Comparison of ENCODE assay signal across 11 cellular contexts in the genomic region with DNA sequence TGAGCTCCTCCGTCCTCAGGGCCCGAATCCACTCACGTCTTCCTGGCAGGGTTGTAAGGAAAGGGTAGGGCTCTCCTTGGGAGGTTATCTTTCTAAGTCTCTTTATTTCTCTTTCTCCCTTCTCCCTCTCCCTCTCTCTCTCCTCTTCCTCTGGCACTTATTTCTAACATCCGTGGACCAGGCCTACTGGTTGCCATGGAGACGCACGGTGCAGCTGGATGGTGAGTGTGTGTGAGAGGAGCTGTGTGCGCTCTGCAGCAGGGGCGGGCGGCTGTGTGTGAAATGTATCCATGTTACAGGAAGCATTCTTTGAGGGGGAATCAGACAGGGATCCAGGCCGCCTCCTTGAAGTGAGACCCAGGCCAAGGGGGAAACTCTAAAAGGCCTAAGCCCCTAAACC. TPM values are rescaled to one million over a fixed set of nuclear protein-coding genes. Genes with fewer than 3 reads are reported as not detected.
A peak's percentile ranks its signal among the peaks of the same experiment; 100 is the strongest.
DNase-seq lines count a peak whose midpoint lies in the region; ATAC-seq, FAIRE-seq and TF ChIP-seq lines count a peak whose summit lies in the region.
"Had no signal": no experiment of that assay in that cellular context is flagged by ENCODE, and none has a peak within 500 bp of the region (broad histone marks: within the 10 kb centered on the region; RNA-seq: fewer than 3 reads in every experiment).

No MANE protein-coding gene starts in this region.

- H3K4me1 ChIP-seq in BLaER1 treated with 17β-estradiol and CSF1 and Interleukin-3, amounts not matched to agents 10 nM and 100 nM: peaks cover 50 to 82% (median 75%) of the 10 kb centered on the region in 10 experiments
- H3K4me1 ChIP-seq in kidney (ENCODE audit: control insufficient read depth in 1 of 2, insufficient read depth in 1 of 2, low read depth in 1 of 2, low read length in 2 of 2): peaks cover 53 to 55% of the 10 kb centered on the region in 2 donors

- no peaks in the 10 kb centered on the region for H3K36me3 ChIP-seq in BLaER1 treated with 17β-estradiol and CSF1 and Interleukin-3, amounts not matched to agents 10 nM and 100 nM
- H3K36me3 ChIP-seq in kidney (ENCODE audit: control insufficient read depth in 1 of 2, insufficient read depth in 2 of 2, low read length in 2 of 2): no peaks in the 10 kb centered on the region

- peak overlapping the region; percentile 99 for H3K27ac Mint-ChIP-seq in WTC11
- H3K27ac Mint-ChIP-seq: activated naive CD4-positive, alpha-beta T cell treated with anti-CD3 and anti-CD28 coated beads for 36 hours had no signal

- no peaks in the 10 kb centered on the region for H3K9me3 Mint-ChIP-seq in WTC11
- H3K9me3 Mint-ChIP-seq: activated naive CD4-positive, alpha-beta T cell treated with anti-CD3 and anti-CD28 coated beads for 36 hours; immature natural killer cell had no signal

- H3K27me3 Mint-ChIP-seq in WTC11 (ENCODE audit: low read depth): no peaks in the 10 kb centered on the region

- H3K36me3 Mint-ChIP-seq in WTC11: peaks cover 6% of the 10 kb centered on the region
- H3K36me3 Mint-ChIP-seq: immature natural killer cell had no signal

- no peak overlapping the region for H3K4me3 ChIP-seq in BLaER1 treated with 17β-estradiol and CSF1 and Interleukin-3, amounts not matched to agents 10 nM and 100 nM
- H3K4me3 ChIP-seq in kidney (ENCODE audit: low read length in 2 of 2): no peak overlapping the region

- H3K9me3 ChIP-seq in BLaER1 treated with 17β-estradiol and CSF1 and Interleukin-3, amounts not matched to agents 10 nM and 100 nM (replicated peaks in 1 of 11): no peaks in the 10 kb centered on the region
- H3K9me3 ChIP-seq in kidney (ENCODE audit: control insufficient read depth in 1 of 2, low read length in 2 of 2): no peaks in the 10 kb centered on the region

- H3K4me2 ChIP-seq in BLaER1 treated with 17β-estradiol and CSF1 and Interleukin-3, amounts not matched to agents 10 nM and 100 nM: peak overlapping the region; percentile 45 to 81 (median 61); a peak in 21 of 22 replicates

- intact Hi-C loops in kidney (cut with DNase I): no loop called here

- TF ChIP-seq CTCF in WTC11 (IDR thresholded peaks at IDR 0.05) (no peak), kidney (IDR thresholded peaks at IDR 0.05; ENCODE audit: borderline replicate concordance, extremely low read depth, insufficient read depth) (no peak)

- H3K4me3 Mint-ChIP-seq in WTC11: peak overlapping the region; percentile 41
- H3K4me3 Mint-ChIP-seq: activated naive CD4-positive, alpha-beta T cell treated with anti-CD3 and anti-CD28 coated beads for 36 hours; immature natural killer cell had no signal

- peak overlapping the region in 2 of 11 experiments; percentile 31 to 43; a peak in 3 of 22 replicates for H3K9ac ChIP-seq in BLaER1 treated with 17β-estradiol and CSF1 and Interleukin-3, amounts not matched to agents 10 nM and 100 nM
- H3K9ac ChIP-seq in kidney (ENCODE audit: low read length in 2 of 2): no peak overlapping the region

- FAIRE-seq in kidney (lab: Jason Lieb, UNC): no peak
- FAIRE-seq: RCC 7860 had no signal

- H4K20me1 ChIP-seq in BLaER1 treated with 17β-estradiol and CSF1 and Interleukin-3, amounts not matched to agents 10 nM and 100 nM: no peaks in the 10 kb centered on the region

- DNase-seq in LHCN-M2 (ENCODE audit: low read depth) (peak; percentile 41), WTC11 (ENCODE audit: low spot score) (peak; percentile 67), kidney (peak; percentile 74), CD1c-positive myeloid dendritic cell (ENCODE audit: extremely low spot score) (no peak), mesenteric fat pad (ENCODE audit: low spot score) (no peak)
- DNase-seq: immature natural killer cell had no signal

- H3K4me1 Mint-ChIP-seq in WTC11: peaks cover 81% of the 10 kb centered on the region

- H3K27ac ChIP-seq in BLaER1 treated with 17β-estradiol and CSF1 and Interleukin-3, amounts not matched to agents 10 nM and 100 nM: peak overlapping the region in 7 of 11 experiments; percentile 7 to 56 (median 35); a peak in 6 of 22 replicates
- peak overlapping the region in 1 of 2 donors; percentile 0 for H3K27ac ChIP-seq in kidney (ENCODE audit: low read depth in 2 of 2, low read length in 2 of 2)

- POLR2A ChIA-PET in WTC11 (lab: Charles Lee): interaction anchor here (0.5 to 2.9 kb wide), 12 partner anchors 10 to 144 kb away, joined by 3 to 18 read pairs (median 6); a partner anchor contains a TSS

- no peak for ATAC-seq in WTC11
- no peak for ATAC-seq in HG02759 (IDR thresholded peaks at IDR 0.05; ENCODE audit: unreplicated experiment)
- ATAC-seq in GM18868 (IDR thresholded peaks at IDR 0.05; ENCODE audit: unreplicated experiment): no peak

- H3K27me3 ChIP-seq in BLaER1 treated with 17β-estradiol and CSF1 and Interleukin-3, amounts not matched to agents 10 nM and 100 nM: no peaks in the 10 kb centered on the region

- CTCF ChIA-PET in WTC11 (lab: Charles Lee): interaction anchor here (0.6 to 6.0 kb wide), 27 partner anchors 8 to 210 kb away, joined by 3 to 83 read pairs (median 5); a partner anchor contains a TSS

TF ChIP-seq in WTC11, 78 proteins besides CTCF, POLR2A, EP300 and RAD21:
- TF ChIP-seq TEAD4 (CRISPR knock-in tag; IDR thresholded peaks at IDR 0.05) (no peak), ATF1 (CRISPR knock-in tag; IDR thresholded peaks at IDR 0.05) (no peak), ZNF263 (CRISPR knock-in tag; IDR thresholded peaks at IDR 0.05; ENCODE audit: low read depth) (no peak), SP1 (CRISPR knock-in tag; conservative IDR thresholded peaks at IDR 0.05) (no peak), SOX15 (CRISPR knock-in tag; IDR thresholded peaks at IDR 0.05) (no peak), FOXJ3 (CRISPR knock-in tag; IDR thresholded peaks at IDR 0.05; ENCODE audit: borderline replicate concordance) (no peak), CBFB (CRISPR knock-in tag; IDR thresholded peaks at IDR 0.05; ENCODE audit: low read depth) (no peak), ELF4 (CRISPR knock-in tag; IDR thresholded peaks at IDR 0.05; ENCODE audit: low read depth) (no peak), EMX1 (CRISPR knock-in tag; IDR thresholded peaks at IDR 0.05) (no peak), GRHL2 (CRISPR knock-in tag; IDR thresholded peaks at IDR 0.05; ENCODE audit: insufficient replicate concordance, severe bottlenecking) (no peak), TEAD1 (CRISPR knock-in tag; IDR thresholded peaks at IDR 0.05) (no peak), ZNF671 (CRISPR knock-in tag; IDR thresholded peaks at IDR 0.05) (no peak)
- TF ChIP-seq, protein P1, sequence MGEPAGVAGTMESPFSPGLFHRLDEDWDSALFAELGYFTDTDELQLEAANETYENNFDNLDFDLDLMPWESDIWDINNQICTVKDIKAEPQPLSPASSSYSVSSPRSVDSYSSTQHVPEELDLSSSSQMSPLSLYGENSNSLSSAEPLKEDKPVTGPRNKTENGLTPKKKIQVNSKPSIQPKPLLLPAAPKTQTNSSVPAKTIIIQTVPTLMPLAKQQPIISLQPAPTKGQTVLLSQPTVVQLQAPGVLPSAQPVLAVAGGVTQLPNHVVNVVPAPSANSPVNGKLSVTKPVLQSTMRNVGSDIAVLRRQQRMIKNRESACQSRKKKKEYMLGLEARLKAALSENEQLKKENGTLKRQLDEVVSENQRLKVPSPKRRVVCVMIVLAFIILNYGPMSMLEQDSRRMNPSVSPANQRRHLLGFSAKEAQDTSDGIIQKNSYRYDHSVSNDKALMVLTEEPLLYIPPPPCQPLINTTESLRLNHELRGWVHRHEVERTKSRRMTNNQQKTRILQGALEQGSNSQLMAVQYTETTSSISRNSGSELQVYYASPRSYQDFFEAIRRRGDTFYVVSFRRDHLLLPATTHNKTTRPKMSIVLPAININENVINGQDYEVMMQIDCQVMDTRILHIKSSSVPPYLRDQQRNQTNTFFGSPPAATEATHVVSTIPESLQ (CRISPR knock-in tag; IDR thresholded peaks at IDR 0.05): no peak
- TF ChIP-seq, protein P2, sequence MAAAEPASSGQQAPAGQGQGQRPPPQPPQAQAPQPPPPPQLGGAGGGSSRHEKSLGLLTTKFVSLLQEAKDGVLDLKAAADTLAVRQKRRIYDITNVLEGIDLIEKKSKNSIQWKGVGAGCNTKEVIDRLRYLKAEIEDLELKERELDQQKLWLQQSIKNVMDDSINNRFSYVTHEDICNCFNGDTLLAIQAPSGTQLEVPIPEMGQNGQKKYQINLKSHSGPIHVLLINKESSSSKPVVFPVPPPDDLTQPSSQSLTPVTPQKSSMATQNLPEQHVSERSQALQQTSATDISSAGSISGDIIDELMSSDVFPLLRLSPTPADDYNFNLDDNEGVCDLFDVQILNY (CRISPR knock-in tag; IDR thresholded peaks at IDR 0.05): no peak

RNA-seq across cellular contexts. Expression of a gene that starts 32.2 kb away (rescaled TPM):
- total RNA-seq in LHCN-M2 (2014; rRNA removed) (not detected in 2 replicates), WTC11 (2021) (105 to 108 TPM (median 108 TPM) in 3 replicates), kidney (147 TPM), mesenteric fat pad (43.8 TPM)
- polyA plus RNA-seq in LHCN-M2 (2012): 0.13 TPM
- polyA plus RNA-seq in kidney (ENCODE audit: insufficient read depth, low read depth, low replicate concordance): 37.3 TPM
- total RNA-seq: activated naive CD4-positive, alpha-beta T cell treated with anti-CD3 and anti-CD28 coated beads for 36 hours had no signal

Comparison
In these comparisons a context has a peak if more than half of its experiments do, and no peak if none do; other contexts are left out.
1. DNase-seq: peak in LHCN-M2 (single experiment), WTC11 (single experiment) and kidney (single experiment); none in CD1c-positive myeloid dendritic cell (single experiment) and mesenteric fat pad (single experiment).
2. RNA of a gene that starts 32.2 kb away (total RNA-seq): 147 TPM in kidney (single experiment), 105 to 108 TPM in WTC11 and 43.8 TPM in mesenteric fat pad (single experiment); not detected in LHCN-M2; every median in the first group is over 10 times any median in the second.